In genomic region chr13:92613921-92614320, GRCh38 we compare ENCODE assay signal across 34 cellular contexts.
"Had no signal": no experiment of that assay in that cellular context is flagged by ENCODE, and none has a peak within 500 bp of the region (broad histone marks: within the 10 kb centered on the region; RNA-seq: fewer than 3 reads in every experiment).

No MANE protein-coding gene starts in this region.

- DNase-seq: Karpas-422, Kasumi-1, MG63, MM.1S, MV-4-11, NCI-H1048, NCI-H1092, NCI-H1092 treated with DMSO at 0.1 percent for 48 hours, NCI-H1105, NCI-H1105 treated with DMSO at 0.1 percent for 48 hours, NCI-H1417, NCI-H1417 treated with DMSO at 0.1 percent for 48 hours, NCI-H1436, NCI-H1436 treated with DMSO at 0.1 percent for 48 hours, NCI-H146, NCI-H1694, NCI-H1694 treated with DMSO at 0.1 percent for 48 hours, NCI-H187, NCI-H187 treated with DMSO at 0.1 percent for 48 hours, NCI-H1930, NCI-H2029, NCI-H2029 treated with DMSO at 0.1 percent for 48 hours, NCI-H2081, NCI-H2081 treated with DMSO at 0.1 percent for 48 hours, NCI-H2107, NCI-H2171, NCI-H2171 treated with DMSO at 0.1 percent for 48 hours, NCI-H2227 treated with DMSO at 0.1 percent for 48 hours, NCI-H226, NCI-H345, NCI-H446, NCI-H446 treated with DMSO at 0.1 percent for 48 hours, NCI-H510A, NCI-H510A treated with DMSO at 0.1 percent for 48 hours had no signal

- H3K4me3 ChIP-seq: MG63 had no signal

- H3K9me3 ChIP-seq: MG63 had no signal

- H3K36me3 ChIP-seq: MG63 had no signal

- H3K27me3 ChIP-seq: MG63 had no signal
